In genomic region chr2:106104332-106105062, GRCh38 we compare ENCODE assay signal across 8 cellular contexts.
DNase-seq lines count a peak whose midpoint lies in the region; ATAC-seq and TF ChIP-seq lines count a peak whose summit lies in the region.

No MANE protein-coding gene starts in this region.

- ATAC-seq in GM18520 (IDR thresholded peaks at IDR 0.05; ENCODE audit: unreplicated experiment): peak; percentile 39
- ATAC-seq in HG03354 (IDR thresholded peaks at IDR 0.05; ENCODE audit: poor library complexity, severe bottlenecking, unreplicated experiment): peak; percentile 71

- H3K36me3 ChIP-seq in endodermal cell (ENCODE audit: control insufficient read depth, insufficient read depth, low read length) (peaks cover 36% of the 10 kb centered on the region), suprapubic skin (peaks cover 12% of the 10 kb centered on the region)

- TF ChIP-seq CTCF in endodermal cell (conservative IDR thresholded peaks at IDR 0.05) (peak; percentile 98), suprapubic skin (IDR thresholded peaks at IDR 0.05) (peak; percentile 86 to 91)

- no peak overlapping the region for H3K4me3 ChIP-seq in endodermal cell (ENCODE audit: low read length)
- no peak overlapping the region for H3K4me3 ChIP-seq in suprapubic skin

- no peak overlapping the region for H3K27ac ChIP-seq in endodermal cell (ENCODE audit: low read depth, low read length)
- H3K27ac ChIP-seq in suprapubic skin: no peak overlapping the region

- intact Hi-C loops in activated CD4-positive, alpha-beta memory T cell treated with anti-CD3 and anti-CD28 coated beads for 36 hours (cut with micrococcal nuclease): loop anchor here (1.0 to 10.0 kb wide), 5 partner anchors 38 to 478 kb away; no protein-coding TSS in a partner anchor

- DNase-seq in AML-193 (lab: John Stamatoyannopoulos, UW): peak; percentile 46 to 62
- DNase-seq in NCI-H748 treated with DMSO at 0.1 percent for 48 hours (lab: John Stamatoyannopoulos, UW): peak; percentile 20
- DNase-seq in activated CD4-positive, alpha-beta memory T cell treated with anti-CD3 and anti-CD28 coated beads for 36 hours: peak; percentile 75
- DNase-seq in endodermal cell: peak; percentile 87
- DNase-seq in midbrain (lab: John Stamatoyannopoulos, UW): peak; percentile 64
- DNase-seq in suprapubic skin (ENCODE audit: low spot score in 2 of 2): no peak

- POLR2A ChIA-PET in activated CD4-positive, alpha-beta memory T cell treated with anti-CD3 and anti-CD28 coated beads for 36 hours (lab: Charles Lee): no interaction called here

- no peak for TF ChIP-seq POLR2A in suprapubic skin (IDR thresholded peaks at IDR 0.05)

- H3K27me3 ChIP-seq in endodermal cell (ENCODE audit: control insufficient read depth, insufficient read depth, low read length, poor library complexity, severe bottlenecking) (no peaks in the 10 kb centered on the region), suprapubic skin (no peaks in the 10 kb centered on the region)

- no peaks in the 10 kb centered on the region for H3K36me3 Mint-ChIP-seq in activated CD4-positive, alpha-beta memory T cell treated with anti-CD3 and anti-CD28 coated beads for 36 hours
- peaks cover 25% of the 10 kb centered on the region for H3K36me3 Mint-ChIP-seq in endodermal cell (ENCODE audit: low read depth)

- no peak overlapping the region for H3K27ac Mint-ChIP-seq in activated CD4-positive, alpha-beta memory T cell treated with anti-CD3 and anti-CD28 coated beads for 36 hours
- no peak overlapping the region for H3K27ac Mint-ChIP-seq in endodermal cell

- CTCF ChIA-PET in activated CD4-positive, alpha-beta memory T cell treated with anti-CD3 and anti-CD28 coated beads for 36 hours (lab: Charles Lee): interaction anchor here (0.7 to 3.1 kb wide), 19 partner anchors 9 to 478 kb away, joined by 3 to 20 read pairs (median 4); no protein-coding TSS in a partner anchor

- no peaks in the 10 kb centered on the region for H3K27me3 Mint-ChIP-seq in activated CD4-positive, alpha-beta memory T cell treated with anti-CD3 and anti-CD28 coated beads for 36 hours
- H3K27me3 Mint-ChIP-seq in endodermal cell (ENCODE audit: insufficient read depth): no peaks in the 10 kb centered on the region

- 65 to 72% methylated on average over 10 to 16 of the region's 16 CpGs for WGBS in endodermal cell (ENCODE audit: insufficient coverage in 1 of 2, insufficient read length in 1 of 2), 2 experiments
- 42% methylated on average over 14 of the region's 16 CpGs for WGBS in suprapubic skin

- H3K4me1 ChIP-seq in endodermal cell (ENCODE audit: control insufficient read depth, insufficient read depth, low read length) (no peaks in the 10 kb centered on the region), suprapubic skin (peaks cover 10% of the 10 kb centered on the region)

- H3K9ac ChIP-seq in endodermal cell (ENCODE audit: extremely low read depth, low read length, poor library complexity, severe bottlenecking): no peak overlapping the region

- H3K9me3 ChIP-seq in endodermal cell (ENCODE audit: control insufficient read depth, low read length): no peaks in the 10 kb centered on the region
- no peaks in the 10 kb centered on the region for H3K9me3 ChIP-seq in suprapubic skin

- no peak for TF ChIP-seq EP300 in suprapubic skin (IDR thresholded peaks at IDR 0.05)

- H3K9me3 Mint-ChIP-seq in activated CD4-positive, alpha-beta memory T cell treated with anti-CD3 and anti-CD28 coated beads for 36 hours: no peaks in the 10 kb centered on the region
- H3K9me3 Mint-ChIP-seq in endodermal cell: no peaks in the 10 kb centered on the region

- H3K4me3 Mint-ChIP-seq in activated CD4-positive, alpha-beta memory T cell treated with anti-CD3 and anti-CD28 coated beads for 36 hours: no peak overlapping the region
- no peak overlapping the region for H3K4me3 Mint-ChIP-seq in endodermal cell

- peaks cover 15% of the 10 kb centered on the region for H3K4me1 Mint-ChIP-seq in activated CD4-positive, alpha-beta memory T cell treated with anti-CD3 and anti-CD28 coated beads for 36 hours (ENCODE audit: low read depth)
- H3K4me1 Mint-ChIP-seq in endodermal cell: no peaks in the 10 kb centered on the region

Comparison
In these comparisons a context has a peak if more than half of its experiments do, and no peak if none do; other contexts are left out.
1. DNase-seq: peak in AML-193 (2 of 2), NCI-H748 treated with DMSO at 0.1 percent for 48 hours (single experiment), activated CD4-positive, alpha-beta memory T cell treated with anti-CD3 and anti-CD28 coated beads for 36 hours (single experiment), endodermal cell (single experiment) and midbrain (single experiment); none in suprapubic skin (0 of 2).